Comparison of ENCODE assay signal across 18 cellular contexts in the genomic region with DNA sequence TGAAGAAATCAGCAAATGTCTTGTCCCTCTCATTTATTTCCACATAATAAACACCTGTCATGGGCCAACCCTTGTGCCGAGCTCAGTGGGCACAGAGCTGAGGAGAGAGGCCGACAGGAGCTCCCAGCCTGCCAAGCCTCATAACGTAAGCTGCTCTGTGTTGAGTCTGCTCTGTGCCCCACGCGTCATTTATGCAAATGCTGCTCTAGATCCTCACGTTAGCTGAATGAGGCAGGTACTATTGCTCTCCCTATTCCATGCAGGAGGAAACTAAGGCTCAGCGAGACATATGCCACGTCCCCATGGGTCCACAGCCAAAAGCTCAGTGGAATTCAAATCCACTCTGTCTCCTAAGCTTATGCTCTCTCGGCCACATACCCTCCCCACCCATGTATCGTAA. TPM values are rescaled to one million over a fixed set of nuclear protein-coding genes. Genes with fewer than 3 reads are reported as not detected.
DNase-seq lines count a peak whose midpoint lies in the region; ATAC-seq and TF ChIP-seq lines count a peak whose summit lies in the region.
"Had no signal": no experiment of that assay in that cellular context is flagged by ENCODE, and none has a peak within 500 bp of the region (broad histone marks: within the 10 kb centered on the region; RNA-seq: fewer than 3 reads in every experiment).

No MANE protein-coding gene starts in this region.

- peaks cover 3 to 38% (median 11%) of the 10 kb centered on the region in 5 donors for H3K4me1 ChIP-seq in subcutaneous abdominal adipose tissue (ENCODE audit: control insufficient read depth in 5 of 5, insufficient read depth in 5 of 5, low read length in 5 of 5)
- H3K4me1 ChIP-seq: HAP-1 had no signal

- peak overlapping the region; percentile 78 for H3K27ac ChIP-seq in subcutaneous abdominal adipose tissue (ENCODE audit: low read depth, low read length)

- peaks cover 4 to 48% (median 38%) of the 10 kb centered on the region in 5 donors for H3K36me3 ChIP-seq in subcutaneous abdominal adipose tissue (ENCODE audit: control insufficient read depth in 5 of 5, insufficient read depth in 5 of 5, low read length in 5 of 5)

- H3K9me3 ChIP-seq in subcutaneous abdominal adipose tissue (ENCODE audit: control insufficient read depth in 5 of 5, low read length in 5 of 5), result no peaks in the 10 kb centered on the region
- H3K9me3 ChIP-seq: BE2C, HAP-1 had no signal

- H3K9me3 Mint-ChIP-seq in HFFc6, result no peaks in the 10 kb centered on the region
- H3K9me3 Mint-ChIP-seq in WTC11, result no peaks in the 10 kb centered on the region
- H3K9me3 Mint-ChIP-seq: CD14-positive monocyte; CD8-positive, alpha-beta T cell had no signal

- H3K27ac Mint-ChIP-seq in HFFc6 (peak overlapping the region; percentile 98; the same call in 1 of the 2 replicates), WTC11 (peak overlapping the region; percentile 21; the same call in 1 of the 2 replicates)
- H3K27ac Mint-ChIP-seq: CD14-positive monocyte; CD8-positive, alpha-beta T cell had no signal

- peaks cover 4% of the 10 kb centered on the region for H3K27me3 Mint-ChIP-seq in HFFc6 (ENCODE audit: insufficient read depth)
- no peaks in the 10 kb centered on the region for H3K27me3 Mint-ChIP-seq in WTC11 (ENCODE audit: low read depth)

- H3K4me1 Mint-ChIP-seq in HFFc6 (ENCODE audit: low read depth), result peaks cover 51% of the 10 kb centered on the region
- peaks cover 15% of the 10 kb centered on the region for H3K4me1 Mint-ChIP-seq in WTC11

- no peak overlapping the region for H3K4me3 Mint-ChIP-seq in HFFc6
- no peak overlapping the region for H3K4me3 Mint-ChIP-seq in WTC11
- H3K4me3 Mint-ChIP-seq: CD14-positive monocyte; CD8-positive, alpha-beta T cell had no signal

- H3K4me3 ChIP-seq in subcutaneous abdominal adipose tissue (ENCODE audit: low read depth in 1 of 5, low read length in 5 of 5), result no peak overlapping the region
- H3K4me3 ChIP-seq: HAP-1 had no signal

- CTCF ChIA-PET in WTC11 (lab: Charles Lee), result interaction anchor here (0.7 kb wide), 1 partner anchor 96 kb away, joined by 3 read pairs; no protein-coding TSS in a partner anchor

- H3K36me3 Mint-ChIP-seq in HFFc6 (ENCODE audit: low read depth) (peaks cover 25% of the 10 kb centered on the region; the same call in 1 of the 2 replicates), WTC11 (peaks cover 41% of the 10 kb centered on the region)

- intact Hi-C loops in head of caudate nucleus (cut with DNase I), result no loop called here

- H3K27me3 ChIP-seq in subcutaneous abdominal adipose tissue (ENCODE audit: control insufficient read depth in 5 of 5, insufficient read depth in 4 of 5, low read length in 5 of 5), result no peaks in the 10 kb centered on the region
- H3K27me3 ChIP-seq: BE2C had no signal

- ATAC-seq in WTC11 (no peak), HG03442 (IDR thresholded peaks at IDR 0.05; ENCODE audit: unreplicated experiment) (no peak), HG03521 (IDR thresholded peaks at IDR 0.05; ENCODE audit: unreplicated experiment) (no peak), GM19023 (IDR thresholded peaks at IDR 0.05; ENCODE audit: unreplicated experiment) (no peak)
- ATAC-seq: CD8-positive, alpha-beta T cell had no signal

- DNase-seq in HFFc6, result no peak
- DNase-seq in WTC11 (ENCODE audit: low spot score), result no peak
- DNase-seq in head of caudate nucleus, result peak in 25 of 42 donors; percentile 10 to 74 (median 43)
- DNase-seq in activated effector memory CD4-positive, alpha-beta T cell treated with Interleukin-2 at 50 U/mL for 16 hours, result no peak
- DNase-seq: BE2C; CD8-positive, alpha-beta T cell; COR-L47; DMS153; DMS79 treated with DMSO at 0.1 percent for 48 hours; EL; GDM1; GOT3 had no signal

- no peak overlapping the region for H3K9ac ChIP-seq in subcutaneous abdominal adipose tissue (ENCODE audit: low read length in 5 of 5)

- TF ChIP-seq CTCF in HFFc6 (IDR thresholded peaks at IDR 0.05) (no peak), WTC11 (IDR thresholded peaks at IDR 0.05) (no peak)

- POLR2A ChIA-PET in WTC11 (lab: Charles Lee), result no interaction called here

TF ChIP-seq in WTC11, 78 proteins besides CTCF, POLR2A, EP300 and RAD21:
- TF ChIP-seq GABPB1 (CRISPR knock-in tag; IDR thresholded peaks at IDR 0.05) (no peak), CDX4 (CRISPR knock-in tag; IDR thresholded peaks at IDR 0.05; ENCODE audit: borderline replicate concordance) (no peak), ESRRA (CRISPR knock-in tag; IDR thresholded peaks at IDR 0.05; ENCODE audit: borderline replicate concordance) (no peak), MYBL2 (CRISPR knock-in tag; IDR thresholded peaks at IDR 0.05) (no peak), RELA (CRISPR knock-in tag; IDR thresholded peaks at IDR 0.05; ENCODE audit: borderline replicate concordance) (no peak), ZNF425 (CRISPR knock-in tag; conservative IDR thresholded peaks at IDR 0.05) (no peak), ZNF263 (CRISPR knock-in tag; IDR thresholded peaks at IDR 0.05; ENCODE audit: low read depth) (no peak), HMGA2 (CRISPR knock-in tag; IDR thresholded peaks at IDR 0.05) (no peak), E2F1 (CRISPR knock-in tag; IDR thresholded peaks at IDR 0.05) (no peak), SP1 (CRISPR knock-in tag; conservative IDR thresholded peaks at IDR 0.05) (no peak)
- TF ChIP-seq, protein P1, sequence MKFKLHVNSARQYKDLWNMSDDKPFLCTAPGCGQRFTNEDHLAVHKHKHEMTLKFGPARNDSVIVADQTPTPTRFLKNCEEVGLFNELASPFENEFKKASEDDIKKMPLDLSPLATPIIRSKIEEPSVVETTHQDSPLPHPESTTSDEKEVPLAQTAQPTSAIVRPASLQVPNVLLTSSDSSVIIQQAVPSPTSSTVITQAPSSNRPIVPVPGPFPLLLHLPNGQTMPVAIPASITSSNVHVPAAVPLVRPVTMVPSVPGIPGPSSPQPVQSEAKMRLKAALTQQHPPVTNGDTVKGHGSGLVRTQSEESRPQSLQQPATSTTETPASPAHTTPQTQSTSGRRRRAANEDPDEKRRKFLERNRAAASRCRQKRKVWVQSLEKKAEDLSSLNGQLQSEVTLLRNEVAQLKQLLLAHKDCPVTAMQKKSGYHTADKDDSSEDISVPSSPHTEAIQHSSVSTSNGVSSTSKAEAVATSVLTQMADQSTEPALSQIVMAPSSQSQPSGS (CRISPR knock-in tag; IDR thresholded peaks at IDR 0.05; ENCODE audit: borderline replicate concordance, low read depth), result no peak

RNA-seq across cellular contexts. Expression of gene EFCAB12, which starts 41.5 kb away (rescaled TPM):
- total RNA-seq in HFFc6 (2021; fragmentation: NEBNext Ultra II Directional; extraction: Animal tissue kit (Norgen Biotek cat#: 25700)), result under 1 TPM in 5 of 6 experiments, not detected in 1; 0.09 to 0.14 (median 0.12) TPM
- 0.16 to 0.34 TPM (median 0.20 TPM) in 3 replicates for total RNA-seq in WTC11 (2021)

RNA-seq across cellular contexts. Expression of gene MBD4, which starts 52.8 kb away (rescaled TPM):
- total RNA-seq in HFFc6 (2021; fragmentation: NEBNext Ultra II Directional; extraction: Animal tissue kit (Norgen Biotek cat#: 25700)), result 10 to 100 TPM; 18.7 to 25.7 (median 21.8) TPM
- 31.4 to 36.9 TPM (median 33.0 TPM) in 3 replicates for total RNA-seq in WTC11 (2021)

RNA-seq across cellular contexts. Expression of gene IFT122, which starts 53.0 kb away (rescaled TPM):
- total RNA-seq in HFFc6 (2021; fragmentation: NEBNext Ultra II Directional; extraction: Animal tissue kit (Norgen Biotek cat#: 25700)), result 10 to 100 TPM; 12.2 to 18.8 (median 18.2) TPM
- 21.6 to 24.2 TPM (median 22.8 TPM) in 3 replicates for total RNA-seq in WTC11 (2021)

Comparison
In these comparisons a context has a peak if more than half of its experiments do, and no peak if none do; other contexts are left out.
1. DNase-seq: peak in head of caudate nucleus (25 of 42); none in HFFc6 (single experiment), WTC11 (single experiment) and activated effector memory CD4-positive, alpha-beta T cell treated with Interleukin-2 at 50 U/mL for 16 hours (single experiment).